In genomic region chr15:63638828-63639227, GRCh38 we compare ENCODE assay signal across 2 cellular contexts.
A peak's percentile ranks its signal among the peaks of the same experiment; 100 is the strongest.
TF ChIP-seq lines count a peak whose summit lies in the region.

No MANE protein-coding gene starts in this region.

TF ChIP-seq in GM12878, 131 proteins besides CTCF, POLR2A, EP300 and RAD21:
- TF ChIP-seq RAD51 (IDR thresholded peaks at IDR 0.05) (0 out of 2 replicates have a peak, but pooled peaks have one; percentile 14), TBL1XR1 (IDR thresholded peaks at IDR 0.05; ENCODE audit: low read depth, low read length) (no peak), JUNB (IDR thresholded peaks at IDR 0.05) (0 out of 2 replicates have a peak, but pooled peaks have one; percentile 15)

TF ChIP-seq in HepG2, 621 proteins besides CTCF, POLR2A, EP300 and RAD21:
- TF ChIP-seq PRMT3 (CRISPR knock-in tag; IDR thresholded peaks at IDR 0.05; ENCODE audit: borderline replicate concordance, low read depth) (no peak), ZNF296 (CRISPR knock-in tag; conservative IDR thresholded peaks at IDR 0.05) (no peak), PBX3 (CRISPR knock-in tag; IDR thresholded peaks at IDR 0.05; ENCODE audit: borderline replicate concordance) (no peak), GATAD1 (CRISPR knock-in tag; IDR thresholded peaks at IDR 0.05) (no peak), PBX2 (CRISPR knock-in tag; IDR thresholded peaks at IDR 0.05) (no peak), POLR2G (IDR thresholded peaks at IDR 0.05; ENCODE audit: low read depth, low read length) (no peak), HNRNPLL (IDR thresholded peaks at IDR 0.05; ENCODE audit: low read depth, low read length, poor library complexity, severe bottlenecking) (no peak), SALL2 (CRISPR knock-in tag; IDR thresholded peaks at IDR 0.05) (no peak), ZNF781 (CRISPR knock-in tag; IDR thresholded peaks at IDR 0.05; ENCODE audit: borderline replicate concordance, not compliant biosample characterization) (no peak), ZNF343 (CRISPR knock-in tag; IDR thresholded peaks at IDR 0.05) (no peak), FOXM1 (CRISPR knock-in tag; IDR thresholded peaks at IDR 0.05) (no peak), ZNF558 (CRISPR knock-in tag; IDR thresholded peaks at IDR 0.05; ENCODE audit: borderline replicate concordance) (no peak), RARA (CRISPR knock-in tag; IDR thresholded peaks at IDR 0.05) (no peak), ZNF441 (CRISPR knock-in tag; IDR thresholded peaks at IDR 0.05; ENCODE audit: borderline replicate concordance) (no peak), ZNF609 (CRISPR knock-in tag; IDR thresholded peaks at IDR 0.05; ENCODE audit: borderline replicate concordance) (no peak), RBFOX2 (IDR thresholded peaks at IDR 0.05; ENCODE audit: low read depth, low read length) (no peak)
- TF ChIP-seq, protein P1, sequence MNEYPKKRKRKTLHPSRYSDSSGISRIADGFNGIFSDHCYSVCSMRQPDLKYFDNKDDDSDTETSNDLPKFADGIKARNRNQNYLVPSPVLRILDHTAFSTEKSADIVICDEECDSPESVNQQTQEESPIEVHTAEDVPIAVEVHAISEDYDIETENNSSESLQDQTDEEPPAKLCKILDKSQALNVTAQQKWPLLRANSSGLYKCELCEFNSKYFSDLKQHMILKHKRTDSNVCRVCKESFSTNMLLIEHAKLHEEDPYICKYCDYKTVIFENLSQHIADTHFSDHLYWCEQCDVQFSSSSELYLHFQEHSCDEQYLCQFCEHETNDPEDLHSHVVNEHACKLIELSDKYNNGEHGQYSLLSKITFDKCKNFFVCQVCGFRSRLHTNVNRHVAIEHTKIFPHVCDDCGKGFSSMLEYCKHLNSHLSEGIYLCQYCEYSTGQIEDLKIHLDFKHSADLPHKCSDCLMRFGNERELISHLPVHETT (CRISPR knock-in tag; conservative IDR thresholded peaks at IDR 0.05): no peak
